ENCODE assay signal across 1 cellular context in genomic region chr16:73713817-73714495, GRCh38.
TF ChIP-seq lines count a peak whose summit lies in the region.

No MANE protein-coding gene starts in this region.

TF ChIP-seq in Ishikawa, 13 proteins besides CTCF, POLR2A, EP300 and RAD21 (continued from another document):
- TF ChIP-seq REST (IDR thresholded peaks at IDR 0.05; ENCODE audit: low read depth) = no peak
- TF ChIP-seq MAX (IDR thresholded peaks at IDR 0.05) = no peak
- no peak for TF ChIP-seq TCF12 (IDR thresholded peaks at IDR 0.05; ENCODE audit: low read depth)
- TF ChIP-seq NFIC (IDR thresholded peaks at IDR 0.05) = no peak
- no peak for TF ChIP-seq TEAD4 (IDR thresholded peaks at IDR 0.05)
- TF ChIP-seq CREB1 (IDR thresholded peaks at IDR 0.05; ENCODE audit: low read depth) = no peak
- TF ChIP-seq FOXM1 (IDR thresholded peaks at IDR 0.05; ENCODE audit: borderline replicate concordance, low read depth) = no peak
- no peak for TF ChIP-seq CEBPB (IDR thresholded peaks at IDR 0.05)
- no peak for TF ChIP-seq EGR1 (IDR thresholded peaks at IDR 0.05)
- no peak for TF ChIP-seq TAF1 (IDR thresholded peaks at IDR 0.05; ENCODE audit: low read depth)
- no peak for TF ChIP-seq YY1 (IDR thresholded peaks at IDR 0.05; ENCODE audit: low read depth)
